12 cellular contexts compared by ENCODE assay signal in genomic region chr15:88802250-88802990, GRCh38. TPM values are rescaled to one million over a fixed set of nuclear protein-coding genes. Genes with fewer than 3 reads are reported as not detected.
DNase-seq lines count a peak whose midpoint lies in the region; FAIRE-seq and TF ChIP-seq lines count a peak whose summit lies in the region.
"Had no signal": no experiment of that assay in that cellular context is flagged by ENCODE, and none has a peak within 500 bp of the region (broad histone marks: within the 10 kb centered on the region; RNA-seq: fewer than 3 reads in every experiment).

No MANE protein-coding gene starts in this region.

- H3K27me3 Mint-ChIP-seq in CD8-positive, alpha-beta memory T cell: peaks cover 35 to 80% of the 10 kb centered on the region in 2 donors

- no peaks in the 10 kb centered on the region for H3K79me2 ChIP-seq in endothelial cell of umbilical vein (ENCODE audit: control insufficient read depth, insufficient read depth, low read length)
- H3K79me2 ChIP-seq in osteoblast (ENCODE audit: insufficient read depth, low read length): peaks cover 15% of the 10 kb centered on the region

- no peaks in the 10 kb centered on the region for H3K36me3 ChIP-seq in CD8-positive, alpha-beta memory T cell (ENCODE audit: insufficient read depth, low read length)
- no peaks in the 10 kb centered on the region for H3K36me3 ChIP-seq in NT2/D1 (ENCODE audit: insufficient read depth, insufficient read length, low read length)
- no peaks in the 10 kb centered on the region for H3K36me3 ChIP-seq in endothelial cell of umbilical vein (ENCODE audit: control insufficient read depth in 2 of 2, extremely low read depth in 1 of 2, insufficient read depth in 2 of 2, low read length in 2 of 2)
- no peaks in the 10 kb centered on the region for H3K36me3 ChIP-seq in osteoblast (ENCODE audit: insufficient read depth, low read length)
- H3K36me3 ChIP-seq in prostate gland: no peaks in the 10 kb centered on the region

- H3K9me3 ChIP-seq in CD8-positive, alpha-beta memory T cell (ENCODE audit: low read length): no peaks in the 10 kb centered on the region
- H3K9me3 ChIP-seq in NT2/D1 (ENCODE audit: insufficient read depth, low read length) (no peaks in the 10 kb centered on the region), endothelial cell of umbilical vein (replicated peaks; ENCODE audit: control insufficient read depth, insufficient read depth, low read length) (no peaks in the 10 kb centered on the region), osteoblast (ENCODE audit: low read depth, low read length) (no peaks in the 10 kb centered on the region), prostate gland (no peaks in the 10 kb centered on the region)

- H3K4me3 Mint-ChIP-seq in CD8-positive, alpha-beta memory T cell: peak overlapping the region in 4 of 7 donors; percentile 46 to 66 (median 62)

- H3K4me1 ChIP-seq in CD8-positive, alpha-beta memory T cell (ENCODE audit: insufficient read depth, low read length): no peaks in the 10 kb centered on the region
- peaks cover 11% of the 10 kb centered on the region for H3K4me1 ChIP-seq in NT2/D1 (ENCODE audit: insufficient read depth, insufficient read length)
- no peaks in the 10 kb centered on the region for H3K4me1 ChIP-seq in endothelial cell of umbilical vein (ENCODE audit: control insufficient read depth, extremely low read depth, insufficient read depth, low read length)
- H3K4me1 ChIP-seq in osteoblast (ENCODE audit: insufficient read depth, low read length): peaks cover 12% of the 10 kb centered on the region
- no peaks in the 10 kb centered on the region for H3K4me1 ChIP-seq in prostate gland (replicated peaks)

- H3K9me1 ChIP-seq in endothelial cell of umbilical vein (replicated peaks; ENCODE audit: control insufficient read depth, extremely low read depth, insufficient read depth, low read length): no peaks in the 10 kb centered on the region

- H3K27ac Mint-ChIP-seq in CD8-positive, alpha-beta memory T cell: no peak overlapping the region

- no peak for DNase-seq in CD8-positive, alpha-beta memory T cell
- DNase-seq in NT2/D1 (ENCODE audit: low read depth, low spot score): no peak
- no peak for DNase-seq in endothelial cell of umbilical vein (ENCODE audit: low read depth, low spot score)
- no peak for DNase-seq in osteoblast (ENCODE audit: insufficient read length, low spot score, missing footprints)
- DNase-seq in prostate gland (ENCODE audit: low spot score): no peak
- DNase-seq in NCI-H2081 treated with DMSO at 0.1 percent for 48 hours (lab: John Stamatoyannopoulos, UW): no peak
- no peak for DNase-seq in HPDE6-E6E7 (ENCODE audit: extremely low spot score)
- DNase-seq in HT-29 (ENCODE audit: low spot score): no peak
- DNase-seq: NCI-H1105 treated with DMSO at 0.1 percent for 48 hours, NCI-H69 had no signal

- POLR2A ChIA-PET in CD8-positive, alpha-beta memory T cell (lab: Charles Lee): no interaction called here
- POLR2A ChIA-PET in endothelial cell of umbilical vein (lab: Charles Lee): no interaction called here

- H3K36me3 Mint-ChIP-seq in CD8-positive, alpha-beta memory T cell: no peaks in the 10 kb centered on the region

- CTCF ChIA-PET in CD8-positive, alpha-beta memory T cell (lab: Charles Lee): interaction anchor here (1.2 kb wide), 1 partner anchor 14 kb away, joined by 3 read pairs; no protein-coding TSS in a partner anchor
- CTCF ChIA-PET in endothelial cell of umbilical vein (lab: Charles Lee): no interaction called here

- 20% methylated on average over 16 of the region's 20 CpGs for WGBS in prostate gland

- intact Hi-C loops in endothelial cell of umbilical vein (cut with micrococcal nuclease): no loop called here
- intact Hi-C loops in prostate gland (cut with DNase I): no loop called here

- peaks cover 32% of the 10 kb centered on the region for H3K27me3 ChIP-seq in CD8-positive, alpha-beta memory T cell (ENCODE audit: insufficient read depth, low read length, poor library complexity, severe bottlenecking)
- peaks cover 47% of the 10 kb centered on the region for H3K27me3 ChIP-seq in NT2/D1 (ENCODE audit: insufficient read depth, insufficient read length)
- H3K27me3 ChIP-seq in endothelial cell of umbilical vein (ENCODE audit: control insufficient read depth in 2 of 2, insufficient read depth in 2 of 2, low read length in 2 of 2): peaks cover 30 to 31% of the 10 kb centered on the region in 2 experiments
- H3K27me3 ChIP-seq in osteoblast (ENCODE audit: insufficient read depth, low read length): peaks cover 33% of the 10 kb centered on the region
- H3K27me3 ChIP-seq in prostate gland (replicated peaks; ENCODE audit: insufficient read depth): peaks cover 23% of the 10 kb centered on the region

- H3K4me3 ChIP-seq in CD8-positive, alpha-beta memory T cell (ENCODE audit: low read length): no peak overlapping the region
- H3K4me3 ChIP-seq in NT2/D1 (ENCODE audit: insufficient read length, low read depth): peak overlapping the region; percentile 62
- H3K4me3 ChIP-seq in endothelial cell of umbilical vein (replicated peaks in 1 of 3; ENCODE audit: insufficient read depth in 1 of 3, low read depth in 1 of 3, low read length in 3 of 3): no peak overlapping the region
- peak overlapping the region; percentile 67 for H3K4me3 ChIP-seq in osteoblast (ENCODE audit: insufficient read depth, low read length)
- no peak overlapping the region for H3K4me3 ChIP-seq in prostate gland

- H3K9ac ChIP-seq in NT2/D1 (ENCODE audit: insufficient read length, low read depth): peak overlapping the region; percentile 79
- H3K9ac ChIP-seq in endothelial cell of umbilical vein (replicated peaks; ENCODE audit: extremely low read depth, insufficient read depth, low read length): no peak overlapping the region

- H2AFZ ChIP-seq in endothelial cell of umbilical vein (ENCODE audit: low read depth, low read length) (no peak overlapping the region), osteoblast (ENCODE audit: low read length) (peak overlapping the region; percentile 56)

- no peak for TF ChIP-seq POLR2A in endothelial cell of umbilical vein (IDR thresholded peaks at IDR 0.05; ENCODE audit: low read depth, low read length)
- TF ChIP-seq POLR2A in prostate gland (IDR thresholded peaks at IDR 0.05): no peak

- H3K4me1 Mint-ChIP-seq in CD8-positive, alpha-beta memory T cell: peaks cover 5 to 12% (median 9%) of the 10 kb centered on the region in 3 donors

- dilution Hi-C loops in endothelial cell of umbilical vein (cut with MboI; ENCODE audit: extremely low pct_ligation_motif_present, low sequenced_read_pairs): no loop called here

- H3K4me2 ChIP-seq in endothelial cell of umbilical vein (ENCODE audit: insufficient read depth, low read length) (no peak overlapping the region), osteoblast (ENCODE audit: insufficient read depth, low read length) (peak overlapping the region; percentile 67)

- H3K27ac ChIP-seq in CD8-positive, alpha-beta memory T cell (ENCODE audit: low read depth, low read length): no peak overlapping the region
- no peak overlapping the region for H3K27ac ChIP-seq in endothelial cell of umbilical vein (ENCODE audit: insufficient read depth, low read depth, low read length)
- no peak overlapping the region for H3K27ac ChIP-seq in osteoblast (ENCODE audit: low read depth, low read length)
- no peak overlapping the region for H3K27ac ChIP-seq in prostate gland

- H3K9me3 Mint-ChIP-seq in CD8-positive, alpha-beta memory T cell: no peaks in the 10 kb centered on the region

- FAIRE-seq in endothelial cell of umbilical vein (lab: Jason Lieb, UNC): no peak
- FAIRE-seq: D721Med had no signal

- TF ChIP-seq CTCF in endothelial cell of umbilical vein (IDR thresholded peaks at IDR 0.05; ENCODE audit: extremely low read depth in 1 of 2, insufficient read depth in 1 of 2, low read depth in 1 of 2, low read length in 2 of 2) (no peak), osteoblast (IDR thresholded peaks at IDR 0.05; ENCODE audit: extremely low read depth, low read depth, low read length) (no peak), prostate gland (IDR thresholded peaks at IDR 0.05) (no peak)

- BruUV-seq in endothelial cell of umbilical vein (replicated peaks; lab: Mats Ljungman, UMichigan): no TSS peak

- H4K20me1 ChIP-seq in endothelial cell of umbilical vein (replicated peaks; ENCODE audit: control insufficient read depth, extremely low read depth, insufficient read depth, low read length) (no peaks in the 10 kb centered on the region), osteoblast (ENCODE audit: insufficient read depth, low read length) (peaks cover 4% of the 10 kb centered on the region)

TF ChIP-seq in endothelial cell of umbilical vein, 7 proteins besides CTCF, POLR2A, EP300 and RAD21:
- TF ChIP-seq EZH2 (IDR thresholded peaks at IDR 0.05; ENCODE audit: borderline replicate concordance, low read depth, low read length, severe bottlenecking): peak; percentile 23
- TF ChIP-seq FOS (IDR thresholded peaks at IDR 0.05; ENCODE audit: borderline replicate concordance, insufficient read depth, low read length): no peak
TF ChIP-seq in endothelial cell of umbilical vein: peak in this region for 1.

RNA-seq across cellular contexts. Expression of gene ACAN, which starts 0.8 kb away (rescaled TPM):
- not detected for total RNA-seq in CD8-positive, alpha-beta memory T cell
- polyA plus RNA-seq in CD8-positive, alpha-beta memory T cell: not detected
- total RNA-seq in endothelial cell of umbilical vein (not detected in 2 replicates), osteoblast (4.7 and 12.7 TPM in 2 replicates), prostate gland (1 to 10 TPM in 1 of 2 donors, under 1 TPM in 1; 0.14 to 4.7 TPM)
- polyA plus RNA-seq in endothelial cell of umbilical vein: not detected in 2 replicates
- polyA plus RNA-seq in endothelial cell of umbilical vein (2011; cell fraction: cytosol; rRNA removed): not detected in 2 replicates
- polyA plus RNA-seq in endothelial cell of umbilical vein (2011; cell fraction: nucleus; rRNA removed): not detected in 2 replicates
- 0.01 TPM in 1 of 2 replicates, not detected in the other for polyA plus RNA-seq in endothelial cell of umbilical vein (2012)
- not detected in 2 replicates for polyA minus RNA-seq in endothelial cell of umbilical vein
- not detected for polyA minus RNA-seq in endothelial cell of umbilical vein (2011; cell fraction: cytosol; rRNA and poly(A)+ RNA removed)
- polyA minus RNA-seq in endothelial cell of umbilical vein (2011; cell fraction: nucleus; rRNA and poly(A)+ RNA removed): not detected in 2 replicates
- not detected in 2 replicates for total RNA-seq in HT-29 (2014; rRNA removed; shearing (Covaris generic))
- total RNA-seq: pulmonary artery endothelial cell had no signal

Comparison
In these comparisons a context has a peak if more than half of its experiments do, and no peak if none do; other contexts are left out.
1. H3K4me3 ChIP-seq: peak in NT2/D1 (single experiment) and osteoblast (single experiment); none in CD8-positive, alpha-beta memory T cell (single experiment), endothelial cell of umbilical vein (0 of 3) and prostate gland (0 of 2).